Comparison of ENCODE assay signal across 13 cellular contexts in the genomic region with DNA sequence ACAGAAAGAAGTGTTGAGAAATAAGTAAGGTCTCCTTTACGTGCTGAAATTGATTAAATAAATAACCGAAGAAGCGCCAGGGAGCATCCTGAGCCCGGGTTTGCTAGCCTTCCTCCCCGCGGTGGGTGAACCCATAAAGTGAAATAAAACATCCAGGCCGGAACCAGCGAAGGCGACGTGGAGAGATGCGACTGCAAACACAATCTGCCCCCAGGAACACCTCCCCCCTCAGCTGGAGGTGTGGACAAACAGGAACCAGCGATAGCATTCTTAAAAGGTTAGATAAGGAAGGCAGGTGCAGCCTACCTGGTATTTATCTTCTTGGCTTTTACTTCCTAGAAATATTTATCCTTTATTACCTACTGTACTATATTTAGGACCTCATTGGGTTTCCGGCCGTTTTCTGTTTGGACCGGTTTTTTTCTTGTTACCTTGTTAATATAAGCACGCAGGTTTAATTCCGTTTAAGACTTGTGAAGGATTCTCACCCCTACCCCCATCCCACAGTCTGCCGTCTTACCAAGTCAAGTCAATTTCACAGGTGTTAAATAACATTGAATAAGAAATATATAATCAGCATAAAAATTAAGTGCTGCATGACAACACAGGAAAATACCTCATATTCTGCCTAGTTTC.
DNase-seq lines count a peak whose midpoint lies in the region; ATAC-seq and TF ChIP-seq lines count a peak whose summit lies in the region.
"Had no signal": no experiment of that assay in that cellular context is flagged by ENCODE, and none has a peak within 500 bp of the region (broad histone marks: within the 10 kb centered on the region; RNA-seq: fewer than 3 reads in every experiment).

No MANE protein-coding gene starts in this region.

- no peak for TF ChIP-seq POLR2A in spleen (IDR thresholded peaks at IDR 0.05)

- H3K27ac ChIP-seq in duodenal mucosa (ENCODE audit: low read depth, low read length) (no peak overlapping the region), spleen (peak overlapping the region in 7 of 8 donors; percentile 18 to 80 (median 65))
- H3K27ac ChIP-seq: SJCRH30 had no signal

- no peak for ATAC-seq in GM18867 (IDR thresholded peaks at IDR 0.05; ENCODE audit: unreplicated experiment)
- ATAC-seq: HCT116 had no signal

- 35 to 66% (median 38%) methylated on average over 18 of the region's 18 CpGs for WGBS in spleen, 5 donors

- peaks cover 36 to 37% of the 10 kb centered on the region in 2 donors for H3K4me1 ChIP-seq in duodenal mucosa (ENCODE audit: control insufficient read depth in 1 of 2, insufficient read depth in 2 of 2, low read length in 2 of 2)
- peaks cover 7 to 50% (median 21%) of the 10 kb centered on the region in 6 donors for H3K4me1 ChIP-seq in spleen

- H3K9me3 ChIP-seq in duodenal mucosa (ENCODE audit: control insufficient read depth in 1 of 2, low read length in 2 of 2) (no peaks in the 10 kb centered on the region), spleen (no peaks in the 10 kb centered on the region)
- H3K9me3 ChIP-seq: esophagus squamous epithelium, SJCRH30 had no signal

- H3K27me3 ChIP-seq in duodenal mucosa (ENCODE audit: control insufficient read depth in 1 of 2, insufficient read depth in 2 of 2, low read length in 2 of 2) (no peaks in the 10 kb centered on the region), spleen (replicated peaks in 1 of 7) (peaks cover 0 to 72% (median 14%) of the 10 kb centered on the region in 7 donors)

- H3K36me3 ChIP-seq in duodenal mucosa (ENCODE audit: control insufficient read depth in 1 of 2, insufficient read depth in 2 of 2, low read length in 2 of 2) = no peaks in the 10 kb centered on the region
- H3K36me3 ChIP-seq in spleen = no peaks in the 10 kb centered on the region
- H3K36me3 ChIP-seq: esophagus squamous epithelium, SJCRH30 had no signal

- H3K4me3 ChIP-seq in duodenal mucosa (ENCODE audit: low read depth in 1 of 2, low read length in 2 of 2) (peak overlapping the region; percentile 53 to 62), spleen (peak overlapping the region in 5 of 8 donors; percentile 2 to 63 (median 24))
- H3K4me3 ChIP-seq: SJCRH30 had no signal

- peak; percentile 50 for DNase-seq in NCI-H2171 treated with DMSO at 0.1 percent for 48 hours (lab: John Stamatoyannopoulos, UW)
- no peak for DNase-seq in NCI-H2171 (lab: John Stamatoyannopoulos, UW)
- peak; percentile 66 for DNase-seq in NCI-H526 treated with DMSO at 0.1 percent for 48 hours (lab: John Stamatoyannopoulos, UW)
- DNase-seq in spleen = no peak
- no peak for DNase-seq in GM19238 (ENCODE audit: insufficient read length, low spot score)
- no peak for DNase-seq in anterior cingulate cortex (lab: John Stamatoyannopoulos, UW)
- DNase-seq: esophagus squamous epithelium; IMR-90; SJCRH30; stimulated activated CD4-positive, alpha-beta T cell treated with anti-CD3 and anti-CD28 coated beads, Interleukin-4, amount 100 ng/mL, for 24 hours had no signal

- H3K9ac ChIP-seq in duodenal mucosa (ENCODE audit: low read depth in 1 of 2, low read length in 2 of 2) = peak overlapping the region; percentile 34

- TF ChIP-seq CTCF in spleen (IDR thresholded peaks at IDR 0.05 in 8 of 11, conservative IDR thresholded peaks at IDR 0.05 in 3 of 11) = no peak

- intact Hi-C loops in spleen (cut with DNase I; ENCODE audit: low total_unique reads) = no loop called here

Comparison
In these comparisons a context has a peak if more than half of its experiments do, and no peak if none do; other contexts are left out.
1. DNase-seq: peak in NCI-H2171 treated with DMSO at 0.1 percent for 48 hours (single experiment) and NCI-H526 treated with DMSO at 0.1 percent for 48 hours (single experiment); none in NCI-H2171 (single experiment), spleen (single experiment), GM19238 (single experiment) and anterior cingulate cortex (0 of 58).